In genomic region chrX:1391370-1391706, GRCh38 we compare ENCODE assay signal across 8 cellular contexts. TPM values are rescaled to one million over a fixed set of nuclear protein-coding genes. Genes with fewer than 3 reads are reported as not detected.
A peak's percentile ranks its signal among the peaks of the same experiment; 100 is the strongest.
DNase-seq lines count a peak whose midpoint lies in the region; ATAC-seq and TF ChIP-seq lines count a peak whose summit lies in the region.

No MANE protein-coding gene starts in this region.

- peak overlapping the region; percentile 89 for H3K4me3 Mint-ChIP-seq in central memory CD8-positive, alpha-beta T cell

- H3K27ac Mint-ChIP-seq in central memory CD8-positive, alpha-beta T cell (ENCODE audit: low read depth), result peak overlapping the region; percentile 86

- peak overlapping the region; percentile 99 for H3K27ac ChIP-seq in upper lobe of right lung

- H3K4me1 Mint-ChIP-seq in central memory CD8-positive, alpha-beta T cell, result peaks cover 51% of the 10 kb centered on the region

- no peaks in the 10 kb centered on the region for H3K9me3 ChIP-seq in upper lobe of right lung

- TF ChIP-seq CTCF in GM12875 (IDR thresholded peaks at IDR 0.05; ENCODE audit: borderline replicate concordance, insufficient read depth, low read depth, low read length) (no peak), upper lobe of right lung (IDR thresholded peaks at IDR 0.05) (no peak)

- ATAC-seq in central memory CD8-positive, alpha-beta T cell (replicated peaks; ENCODE audit: extremely low read depth, poor library complexity, severe bottlenecking), result no peak
- ATAC-seq in upper lobe of right lung (no peak), GM18907 (IDR thresholded peaks at IDR 0.05; ENCODE audit: unreplicated experiment) (no peak), HG02763 (IDR thresholded peaks at IDR 0.05; ENCODE audit: unreplicated experiment) (no peak)

- H3K27me3 ChIP-seq in upper lobe of right lung, result no peaks in the 10 kb centered on the region

- H3K9me3 Mint-ChIP-seq in central memory CD8-positive, alpha-beta T cell, result no peaks in the 10 kb centered on the region

- intact Hi-C loops in upper lobe of right lung (cut with DNase I), result no loop called here

- peak; percentile 71 for DNase-seq in HuH-7.5 (ENCODE audit: low spot score)
- no peak for DNase-seq in central memory CD8-positive, alpha-beta T cell (ENCODE audit: low spot score in 2 of 2)
- peak; percentile 99 for DNase-seq in mesenteric fat pad (ENCODE audit: low spot score)
- DNase-seq in upper lobe of right lung, result no peak
- no peak for DNase-seq in NCI-H1105 treated with DMSO at 0.1 percent for 48 hours (lab: John Stamatoyannopoulos, UW)

- H3K36me3 Mint-ChIP-seq in central memory CD8-positive, alpha-beta T cell (ENCODE audit: insufficient read depth), result peaks cover 58% of the 10 kb centered on the region

- H3K27me3 Mint-ChIP-seq in central memory CD8-positive, alpha-beta T cell, result no peaks in the 10 kb centered on the region

- peak overlapping the region; percentile 100 for H3K4me3 ChIP-seq in GM12875 (ENCODE audit: low read depth, low read length)
- H3K4me3 ChIP-seq in upper lobe of right lung, result peak overlapping the region; percentile 98

- H3K36me3 ChIP-seq in upper lobe of right lung, result peaks cover 41% of the 10 kb centered on the region

- peaks cover 38% of the 10 kb centered on the region for H3K4me1 ChIP-seq in upper lobe of right lung

RNA-seq across cellular contexts. Expression of gene SLC25A6, which starts 0.6 kb away (rescaled TPM):
- total RNA-seq in mesenteric fat pad (331 TPM), upper lobe of right lung (337 TPM)

RNA-seq across cellular contexts. Expression of gene IL3RA, which starts 54.8 kb away (rescaled TPM):
- 13.3 TPM for total RNA-seq in mesenteric fat pad
- total RNA-seq in upper lobe of right lung, result 43.0 TPM

Comparison
In these comparisons a context has a peak if more than half of its experiments do, and no peak if none do; other contexts are left out.
1. DNase-seq: peak in HuH-7.5 (single experiment) and mesenteric fat pad (single experiment); none in central memory CD8-positive, alpha-beta T cell (0 of 2), upper lobe of right lung (single experiment) and NCI-H1105 treated with DMSO at 0.1 percent for 48 hours (single experiment).